In genomic region chr2:112159454-112159921, GRCh38 we compare ENCODE assay signal across 23 cellular contexts. TPM values are rescaled to one million over a fixed set of nuclear protein-coding genes. Genes with fewer than 3 reads are reported as not detected.
DNase-seq lines count a peak whose midpoint lies in the region; ATAC-seq and TF ChIP-seq lines count a peak whose summit lies in the region.
"Had no signal": no experiment of that assay in that cellular context is flagged by ENCODE, and none has a peak within 500 bp of the region (broad histone marks: within the 10 kb centered on the region; RNA-seq: fewer than 3 reads in every experiment).

No MANE protein-coding gene starts in this region.

- no peak for TF ChIP-seq CTCF in right atrium auricular region (IDR thresholded peaks at IDR 0.05)

- H3K9me3 ChIP-seq in right atrium auricular region, result no peaks in the 10 kb centered on the region
- H3K9me3 ChIP-seq: body of pancreas, colonic mucosa, suprapubic skin had no signal

- peak; percentile 10 for DNase-seq in activated naive CD4-positive, alpha-beta T cell treated with anti-CD3 and anti-CD28 coated beads, Interleukin-2, amount 10 ng/mL, durations not matched to agents 7 days and 5 days
- no peak for DNase-seq in activated naive CD4-positive, alpha-beta T cell treated with anti-CD3 and anti-CD28 coated beads for 36 hours
- peak; percentile 84 for DNase-seq in NCI-H2029 (lab: John Stamatoyannopoulos, UW)
- DNase-seq in amygdala (lab: John Stamatoyannopoulos, UW), result no peak
- no peak for DNase-seq in right atrium auricular region (ENCODE audit: low spot score)
- DNase-seq: activated CD4-positive, alpha-beta T cell treated with anti-CD3 and anti-CD28 coated beads for 48 hours; activated T-cell treated with anti-CD3 and anti-CD28 coated beads for 4 hours; body of pancreas; CD8-positive, alpha-beta T cell; colonic mucosa; foreskin fibroblast; left cardiac atrium; midbrain; NCI-H226; PC-3; stimulated activated CD4-positive, alpha-beta T cell treated with anti-CD3 and anti-CD28 coated beads, Interleukin-2, amount 100 ng/mL, for 48 hours had no signal

- H3K4me1 ChIP-seq in right atrium auricular region, result no peaks in the 10 kb centered on the region
- H3K4me1 ChIP-seq: body of pancreas, colonic mucosa had no signal

- peaks cover 1% of the 10 kb centered on the region for H3K36me3 Mint-ChIP-seq in activated naive CD4-positive, alpha-beta T cell treated with anti-CD3 and anti-CD28 coated beads, Interleukin-2, amount 10 ng/mL, durations not matched to agents 7 days and 5 days
- H3K36me3 Mint-ChIP-seq in activated naive CD4-positive, alpha-beta T cell treated with anti-CD3 and anti-CD28 coated beads for 36 hours (ENCODE audit: low read depth), result no peaks in the 10 kb centered on the region
- H3K36me3 Mint-ChIP-seq in stimulated activated memory B cell treated with anti-CD40 and anti-IgM and Interleukin-4, amounts not matched to agents 10 μg/mL and 1 μg/mL and 100 μg/mL, for 72 hours, result no peaks in the 10 kb centered on the region
- H3K36me3 Mint-ChIP-seq: activated naive CD8-positive, alpha-beta T cell; CD8-positive, alpha-beta T cell had no signal

- peaks cover 36% of the 10 kb centered on the region for H3K4me1 Mint-ChIP-seq in activated naive CD4-positive, alpha-beta T cell treated with anti-CD3 and anti-CD28 coated beads, Interleukin-2, amount 10 ng/mL, durations not matched to agents 7 days and 5 days
- H3K4me1 Mint-ChIP-seq in activated naive CD4-positive, alpha-beta T cell treated with anti-CD3 and anti-CD28 coated beads for 36 hours (ENCODE audit: low read depth), result peaks cover 35% of the 10 kb centered on the region
- H3K4me1 Mint-ChIP-seq in stimulated activated memory B cell treated with anti-CD40 and anti-IgM and Interleukin-4, amounts not matched to agents 10 μg/mL and 1 μg/mL and 100 μg/mL, for 72 hours, result peaks cover 36% of the 10 kb centered on the region

- no peak overlapping the region for H3K4me3 ChIP-seq in right atrium auricular region
- H3K4me3 ChIP-seq: body of pancreas, colonic mucosa, SK-N-MC, suprapubic skin had no signal

- intact Hi-C loops in activated naive CD4-positive, alpha-beta T cell treated with anti-CD3 and anti-CD28 coated beads for 36 hours (cut with micrococcal nuclease), result no loop called here

- no peak overlapping the region for H3K27ac ChIP-seq in right atrium auricular region
- H3K27ac ChIP-seq: body of pancreas, colonic mucosa, SK-N-MC, suprapubic skin had no signal

- no peak overlapping the region for H3K27ac Mint-ChIP-seq in activated naive CD4-positive, alpha-beta T cell treated with anti-CD3 and anti-CD28 coated beads, Interleukin-2, amount 10 ng/mL, durations not matched to agents 7 days and 5 days
- no peak overlapping the region for H3K27ac Mint-ChIP-seq in activated naive CD4-positive, alpha-beta T cell treated with anti-CD3 and anti-CD28 coated beads for 36 hours
- peak overlapping the region; percentile 73 for H3K27ac Mint-ChIP-seq in stimulated activated memory B cell treated with anti-CD40 and anti-IgM and Interleukin-4, amounts not matched to agents 10 μg/mL and 1 μg/mL and 100 μg/mL, for 72 hours
- H3K27ac Mint-ChIP-seq: activated naive CD8-positive, alpha-beta T cell; CD8-positive, alpha-beta T cell had no signal

- peaks cover 8% of the 10 kb centered on the region for H3K27me3 Mint-ChIP-seq in activated naive CD4-positive, alpha-beta T cell treated with anti-CD3 and anti-CD28 coated beads, Interleukin-2, amount 10 ng/mL, durations not matched to agents 7 days and 5 days
- no peaks in the 10 kb centered on the region for H3K27me3 Mint-ChIP-seq in activated naive CD4-positive, alpha-beta T cell treated with anti-CD3 and anti-CD28 coated beads for 36 hours (ENCODE audit: low read depth)
- no peaks in the 10 kb centered on the region for H3K27me3 Mint-ChIP-seq in stimulated activated memory B cell treated with anti-CD40 and anti-IgM and Interleukin-4, amounts not matched to agents 10 μg/mL and 1 μg/mL and 100 μg/mL, for 72 hours
- H3K27me3 Mint-ChIP-seq: activated naive CD8-positive, alpha-beta T cell had no signal

- no peak overlapping the region for H3K4me3 Mint-ChIP-seq in activated naive CD4-positive, alpha-beta T cell treated with anti-CD3 and anti-CD28 coated beads, Interleukin-2, amount 10 ng/mL, durations not matched to agents 7 days and 5 days
- no peak overlapping the region for H3K4me3 Mint-ChIP-seq in activated naive CD4-positive, alpha-beta T cell treated with anti-CD3 and anti-CD28 coated beads for 36 hours
- H3K4me3 Mint-ChIP-seq in stimulated activated memory B cell treated with anti-CD40 and anti-IgM and Interleukin-4, amounts not matched to agents 10 μg/mL and 1 μg/mL and 100 μg/mL, for 72 hours, result peak overlapping the region; percentile 59
- H3K4me3 Mint-ChIP-seq: activated naive CD8-positive, alpha-beta T cell; CD8-positive, alpha-beta T cell had no signal

- peak; percentile 53 for ATAC-seq in esophagus mucosa
- ATAC-seq in stimulated activated memory B cell treated with anti-CD40 and anti-IgM and Interleukin-4, amounts not matched to agents 10 μg/mL and 1 μg/mL and 100 μg/mL, for 72 hours, result peak; percentile 87
- no peak for ATAC-seq in activated CD4-positive, CD25-positive, alpha-beta regulatory T cell treated with anti-CD3 and anti-CD28 coated beads, Interleukin-2, amount 50 U/mL, for 24 hours
- ATAC-seq: body of pancreas; CD8-positive, alpha-beta T cell; left cardiac atrium; PC-3; right cardiac atrium had no signal

- no peaks in the 10 kb centered on the region for H3K36me3 ChIP-seq in right atrium auricular region
- H3K36me3 ChIP-seq: colonic mucosa, suprapubic skin had no signal

- H3K9me3 Mint-ChIP-seq in activated naive CD4-positive, alpha-beta T cell treated with anti-CD3 and anti-CD28 coated beads, Interleukin-2, amount 10 ng/mL, durations not matched to agents 7 days and 5 days, result no peaks in the 10 kb centered on the region
- H3K9me3 Mint-ChIP-seq in activated naive CD4-positive, alpha-beta T cell treated with anti-CD3 and anti-CD28 coated beads for 36 hours, result no peaks in the 10 kb centered on the region
- no peaks in the 10 kb centered on the region for H3K9me3 Mint-ChIP-seq in stimulated activated memory B cell treated with anti-CD40 and anti-IgM and Interleukin-4, amounts not matched to agents 10 μg/mL and 1 μg/mL and 100 μg/mL, for 72 hours
- H3K9me3 Mint-ChIP-seq: CD8-positive, alpha-beta T cell had no signal

- CTCF ChIA-PET in activated naive CD4-positive, alpha-beta T cell treated with anti-CD3 and anti-CD28 coated beads, Interleukin-2, amount 10 ng/mL, durations not matched to agents 7 days and 5 days (lab: Charles Lee), result no interaction called here
- CTCF ChIA-PET in activated naive CD4-positive, alpha-beta T cell treated with anti-CD3 and anti-CD28 coated beads for 36 hours (lab: Charles Lee), result no interaction called here

- H3K27me3 ChIP-seq in right atrium auricular region, result no peaks in the 10 kb centered on the region
- H3K27me3 ChIP-seq: body of pancreas, colonic mucosa, suprapubic skin had no signal

RNA-seq across cellular contexts. Expression of gene FBLN7, which starts 21.3 kb away (rescaled TPM):
- total RNA-seq in activated naive CD4-positive, alpha-beta T cell treated with anti-CD3 and anti-CD28 coated beads for 36 hours, result 10 to 100 TPM; 34.5 to 39.0 TPM
- total RNA-seq in esophagus mucosa (1.4 TPM), right atrium auricular region (1 to 10 TPM in 1 of 2 donors, under 1 TPM in 1; 0.86 to 3.5 TPM)

Comparison
In these comparisons a context has a peak if more than half of its experiments do, and no peak if none do; other contexts are left out.
1. DNase-seq: peak in activated naive CD4-positive, alpha-beta T cell treated with anti-CD3 and anti-CD28 coated beads, Interleukin-2, amount 10 ng/mL, durations not matched to agents 7 days and 5 days (single experiment) and NCI-H2029 (single experiment); none in activated naive CD4-positive, alpha-beta T cell treated with anti-CD3 and anti-CD28 coated beads for 36 hours (single experiment), amygdala (0 of 56) and right atrium auricular region (single experiment).
2. ATAC-seq: peak in esophagus mucosa (single experiment) and stimulated activated memory B cell treated with anti-CD40 and anti-IgM and Interleukin-4, amounts not matched to agents 10 μg/mL and 1 μg/mL and 100 μg/mL, for 72 hours (single experiment); none in activated CD4-positive, CD25-positive, alpha-beta regulatory T cell treated with anti-CD3 and anti-CD28 coated beads, Interleukin-2, amount 50 U/mL, for 24 hours (0 of 2).
3. RNA of gene FBLN7, which starts 21.3 kb away (total RNA-seq): 34.5 to 39.0 TPM in activated naive CD4-positive, alpha-beta T cell treated with anti-CD3 and anti-CD28 coated beads for 36 hours; 0.86 to 3.5 TPM in right atrium auricular region and 1.4 TPM in esophagus mucosa (single experiment); every median in the first group is over 4 times any median in the second.